9 cellular contexts compared by ENCODE assay signal in the genomic region with DNA sequence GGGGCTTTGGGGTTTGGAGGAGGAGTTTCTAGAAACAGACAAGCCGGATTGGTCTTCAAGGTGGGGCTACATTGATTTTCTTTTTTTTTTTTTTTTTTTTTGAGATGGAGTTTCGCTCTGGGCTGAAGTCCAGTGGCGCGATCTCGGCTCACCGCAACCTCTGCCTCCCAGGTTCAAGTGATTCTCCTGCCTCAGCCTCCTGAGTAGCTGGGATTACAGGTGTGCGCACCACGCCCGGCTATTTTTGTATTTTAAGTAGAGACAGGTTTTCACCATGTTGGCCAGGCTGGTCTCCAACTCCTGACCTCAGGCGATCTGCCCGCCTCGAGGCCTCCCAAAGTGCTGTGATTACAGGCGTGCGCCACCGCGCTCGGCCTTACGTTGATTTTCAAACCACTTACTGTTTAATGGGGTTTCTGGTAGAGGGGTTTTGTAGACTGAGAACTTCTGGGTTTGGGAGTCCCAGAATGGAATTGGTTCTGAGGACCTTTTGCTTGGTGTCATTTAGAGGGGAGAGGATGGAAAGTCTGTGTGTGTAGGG. TPM values are rescaled to one million over a fixed set of nuclear protein-coding genes. Genes with fewer than 3 reads are reported as not detected.
DNase-seq lines count a peak whose midpoint lies in the region; ATAC-seq and TF ChIP-seq lines count a peak whose summit lies in the region.
"Not testable (repeated sequence)": the region's sequence is repeated elsewhere in the genome, so short reads cannot be mapped to it uniquely, and the experiment has no call there.
"Had no signal": no experiment of that assay in that cellular context is flagged by ENCODE, and none has a peak within 500 bp of the region (broad histone marks: within the 10 kb centered on the region; RNA-seq: fewer than 3 reads in every experiment).

No MANE protein-coding gene starts in this region.

- peaks cover 10 to 34% (median 19%) of the 10 kb centered on the region in 3 experiments; a peak in 6 of 7 replicates for H3K36me3 Mint-ChIP-seq in H9 (ENCODE audit: insufficient read depth in 1 of 3, low read depth in 3 of 3)
- peaks cover 36% of the 10 kb centered on the region for H3K36me3 Mint-ChIP-seq in activated B cell treated with CpG ODN at 0.5 μM for 24 hours (ENCODE audit: low read depth)
- H3K36me3 Mint-ChIP-seq in neural crest cell (ENCODE audit: low read depth), result not testable (repeated sequence)

- not testable (repeated sequence) for H4K8ac ChIP-seq in H9 (replicated peaks; ENCODE audit: insufficient read length, low read depth, low read length)

- H3K14ac ChIP-seq in H9 (ENCODE audit: insufficient read depth, low read length), result not testable (repeated sequence)

- not testable (repeated sequence) for H3K27me3 Mint-ChIP-seq in H9 (ENCODE audit: low read depth); activated B cell treated with CpG ODN at 0.5 μM for 24 hours; neural crest cell (ENCODE audit: low read depth)

- H3K27ac ChIP-seq in H9 (ENCODE audit: insufficient read length, low read depth, low read length); iPS-20b (ENCODE audit: low read length): not testable (repeated sequence)

- peak overlapping the region in 1 of 3 experiments; percentile 53; a peak in 2 of 7 replicates for H3K27ac Mint-ChIP-seq in H9
- not testable (repeated sequence) for H3K27ac Mint-ChIP-seq in activated B cell treated with CpG ODN at 0.5 μM for 24 hours; neural crest cell (ENCODE audit: unreplicated experiment)

- not testable (repeated sequence) for H3T11ph ChIP-seq in H9 (ENCODE audit: low read length)

- H4K5ac ChIP-seq in H9 (ENCODE audit: insufficient read length, low read depth, low read length), result not testable (repeated sequence)

- no CpG with 5 or more reads among the region's 18 CpGs for WGBS in H9 (ENCODE audit: extremely low coverage, insufficient read length, low lambda C conversion rate)

- not testable (repeated sequence) for H3K9ac ChIP-seq in H9 (ENCODE audit: extremely low read depth, insufficient read length, low read length); adipocyte (ENCODE audit: low read length); iPS-20b (ENCODE audit: low read depth, low read length)

- POLR2A ChIA-PET in activated B cell treated with CpG ODN at 0.5 μM for 24 hours (lab: Charles Lee), result not testable (repeated sequence)

- not testable (repeated sequence) for ATAC-seq in activated B cell treated with CpG ODN at 0.5 μM for 24 hours (ENCODE audit: low read depth)

- H4K91ac ChIP-seq in H9 (ENCODE audit: insufficient read length, low read depth, low read length), result not testable (repeated sequence)

- H3K36me3 ChIP-seq in adipocyte (ENCODE audit: control insufficient read depth, insufficient read depth, low read length, severe bottlenecking), result not testable (repeated sequence)
- H3K36me3 ChIP-seq in iPS-20b (ENCODE audit: insufficient read depth, low read depth, low read length), result peaks cover 18% of the 10 kb centered on the region

- not testable (repeated sequence) for H3K18ac ChIP-seq in H9 (ENCODE audit: insufficient read length, low read depth, low read length)

- not testable (repeated sequence) for H3K9me3 ChIP-seq in H9 (ENCODE audit: control insufficient read depth, low read depth, low read length); adipocyte (ENCODE audit: control insufficient read depth, low read length); iPS-20b (ENCODE audit: insufficient read depth, low read depth, low read length)

- peaks cover 15% of the 10 kb centered on the region for H3K23me2 ChIP-seq in H9 (ENCODE audit: insufficient read length, low read depth, low read length, poor library complexity, severe bottlenecking)

- H3K4me3 ChIP-seq in adipocyte (ENCODE audit: low read length), result not testable (repeated sequence)
- peak overlapping the region; percentile 76; the same call in 1 of the 2 replicates for H3K4me3 ChIP-seq in iPS-20b (ENCODE audit: low read length)

- H2BK12ac ChIP-seq in H9 (ENCODE audit: insufficient read length, low read depth, low read length), result not testable (repeated sequence)

- H2BK15ac ChIP-seq in H9 (ENCODE audit: low read depth, low read length), result not testable (repeated sequence)

- not testable (repeated sequence) for H3K9me3 Mint-ChIP-seq in H9, activated B cell treated with CpG ODN at 0.5 μM for 24 hours, neural crest cell

- H3K4me3 Mint-ChIP-seq in H9, result peak overlapping the region; percentile 79 to 93
- peak overlapping the region; percentile 41 for H3K4me3 Mint-ChIP-seq in activated B cell treated with CpG ODN at 0.5 μM for 24 hours
- peak overlapping the region; percentile 91 for H3K4me3 Mint-ChIP-seq in neural crest cell

- not testable (repeated sequence) for H3K4ac ChIP-seq in H9 (ENCODE audit: low read depth, low read length)

- not testable (repeated sequence) for TF ChIP-seq CTCF in H9 (conservative IDR thresholded peaks at IDR 0.05); activated B cell treated with CpG ODN at 0.5 μM for 24 hours (IDR thresholded peaks at IDR 0.05); neural crest cell (conservative IDR thresholded peaks at IDR 0.05)

- not testable (repeated sequence) for H2BK20ac ChIP-seq in H9 (ENCODE audit: low read depth, low read length, poor library complexity, severe bottlenecking)

- not testable (repeated sequence) for H2BK120ac ChIP-seq in H9 (ENCODE audit: low read depth, low read length, poor library complexity, severe bottlenecking)

- intact Hi-C loops in activated B cell treated with CpG ODN at 0.5 μM for 24 hours (cut with micrococcal nuclease), result loop anchor here (5.0 to 10.0 kb wide), 5 partner anchors 49 to 947 kb away; partner anchors contain the start of genes APBA3, CHAF1A, MFSD12 and MRPL54

- H2BK5ac ChIP-seq in H9 (ENCODE audit: insufficient read length, low read length), result not testable (repeated sequence)

- not testable (repeated sequence) for H2AK5ac ChIP-seq in H9 (ENCODE audit: insufficient read length, low read length)

- not testable (repeated sequence) for H3K23ac ChIP-seq in H9 (ENCODE audit: insufficient read length, low read depth, low read length)

- CTCF ChIA-PET in activated B cell treated with CpG ODN at 0.5 μM for 24 hours (lab: Charles Lee), result not testable (repeated sequence)

- not testable (repeated sequence) for H2AFZ ChIP-seq in H9 (ENCODE audit: low read length)

- not testable (repeated sequence) for H3K79me1 ChIP-seq in H9 (ENCODE audit: insufficient read depth, low read depth, low read length, poor library complexity, severe bottlenecking)

- not testable (repeated sequence) for DNase-seq in H9; activated B cell treated with CpG ODN at 0.5 μM for 24 hours; neural crest cell (ENCODE audit: low read depth, low spot score)
- DNase-seq in adipocyte (ENCODE audit: low read depth), result peak; percentile 17

- not testable (repeated sequence) for H3K56ac ChIP-seq in H9 (ENCODE audit: insufficient read length, low read depth, low read length)

- H3K27me3 ChIP-seq in H9 (ENCODE audit: insufficient read depth, low read length); adipocyte (replicated peaks; ENCODE audit: control insufficient read depth, insufficient read depth, low read length); iPS-20b (ENCODE audit: insufficient read depth, low read length): not testable (repeated sequence)

- not testable (repeated sequence) for H4K20me1 ChIP-seq in H9 (ENCODE audit: control insufficient read depth, insufficient read depth, insufficient read length)

- H3K4me2 ChIP-seq in H9 (ENCODE audit: insufficient read depth, insufficient read length, low read length), result peak overlapping the region; percentile 86

- H3K79me2 ChIP-seq in H9 (ENCODE audit: insufficient read depth, low read length), result not testable (repeated sequence)

- not testable (repeated sequence) for H3K4me1 ChIP-seq in H9 (ENCODE audit: insufficient read depth, low read length); iPS-20b (ENCODE audit: insufficient read depth, low read length)
- H3K4me1 ChIP-seq in adipocyte (ENCODE audit: control insufficient read depth, insufficient read depth, low read length), result peaks cover 14% of the 10 kb centered on the region

- peaks cover 16 to 40% of the 10 kb centered on the region in 2 experiments for H3K4me1 Mint-ChIP-seq in H9
- peaks cover 46% of the 10 kb centered on the region for H3K4me1 Mint-ChIP-seq in activated B cell treated with CpG ODN at 0.5 μM for 24 hours
- H3K4me1 Mint-ChIP-seq in neural crest cell, result peaks cover 35% of the 10 kb centered on the region

RNA-seq across cellular contexts. Expression of gene FZR1, which starts 2.1 kb away (rescaled TPM):
- total RNA-seq in H9 (2021), result 46.0 and 51.4 TPM in 2 replicates
- 53.5 and 66.0 TPM in 2 replicates for total RNA-seq in activated B cell treated with CpG ODN at 0.5 μM for 24 hours
- 63.2 and 67.8 TPM in 2 replicates for total RNA-seq in neural crest cell

RNA-seq across cellular contexts. Expression of gene DOHH, which starts 7.7 kb away (rescaled TPM):
- total RNA-seq in H9 (2021) (16.5 and 18.1 TPM in 2 replicates), activated B cell treated with CpG ODN at 0.5 μM for 24 hours (12.8 and 13.6 TPM in 2 replicates), neural crest cell (12.0 and 12.8 TPM in 2 replicates)

RNA-seq across cellular contexts. Expression of gene SMIM44, which starts 24.9 kb away (rescaled TPM):
- total RNA-seq in H9 (2021), result not detected in 2 replicates
- not detected in 2 replicates for total RNA-seq in activated B cell treated with CpG ODN at 0.5 μM for 24 hours
- total RNA-seq in neural crest cell, result not detected in 2 replicates
- total RNA-seq: activated naive CD4-positive, alpha-beta T cell treated with anti-CD3 and anti-CD28 coated beads, Interleukin-2, amount 50 U/mL, for 72 hours; H7; OCI-LY7; thyroid gland had no signal

RNA-seq across cellular contexts. Expression of gene SMIM24, which starts 27.9 kb away (rescaled TPM):
- total RNA-seq in H9 (2021) (1.3 and 1.9 TPM in 2 replicates), activated B cell treated with CpG ODN at 0.5 μM for 24 hours (0.34 TPM in 1 of 2 replicates, not detected in the other), neural crest cell (not detected in 2 replicates)
- total RNA-seq: thyroid gland had no signal

RNA-seq across cellular contexts. Expression of gene TEKTIP1, which starts 30.8 kb away (rescaled TPM):
- 1.2 and 1.3 TPM in 2 replicates for total RNA-seq in H9 (2021)
- 7.1 and 8.1 TPM in 2 replicates for total RNA-seq in activated B cell treated with CpG ODN at 0.5 μM for 24 hours
- total RNA-seq in neural crest cell, result 1.1 and 2.0 TPM in 2 replicates
- total RNA-seq: H7 had no signal

Comparison
In these comparisons a context has a peak if more than half of its experiments do, and no peak if none do; other contexts are left out.
1. H3K4me3 Mint-ChIP-seq: peak in every context shown above with its lines; median percentile 91 in neural crest cell; 86 in H9; 41 in activated B cell treated with CpG ODN at 0.5 μM for 24 hours.